8 cellular contexts compared by ENCODE assay signal in genomic region chr3:113695426-113695817, GRCh38. TPM values are rescaled to one million over a fixed set of nuclear protein-coding genes. Genes with fewer than 3 reads are reported as not detected.
A peak's percentile ranks its signal among the peaks of the same experiment; 100 is the strongest.
DNase-seq lines count a peak whose midpoint lies in the region; ATAC-seq, FAIRE-seq and TF ChIP-seq lines count a peak whose summit lies in the region.

No MANE protein-coding gene starts in this region.

- no peak for TF ChIP-seq CTCF in A549 (IDR thresholded peaks at IDR 0.05)
- TF ChIP-seq CTCF in ascending aorta (IDR thresholded peaks at IDR 0.05) = no peak
- no peak for TF ChIP-seq CTCF in left lung (IDR thresholded peaks at IDR 0.05)
- no peak for TF ChIP-seq CTCF in tibial artery (IDR thresholded peaks at IDR 0.05)

- intact Hi-C loops in ascending aorta (cut with DNase I) (loop anchor here (5.0 kb wide), 3 partner anchors 673 to 1962 kb away; partner anchors contain the start of genes ATG3 and SLC35A5), left lung (cut with DNase I) (no loop called here), tibial artery (cut with DNase I; ENCODE audit: low total_unique reads) (loop anchor here (10.0 kb wide), 1 partner anchor 181 kb away; the partner anchor contains the start of gene SPICE1)

- no peak for TF ChIP-seq RAD21 in A549 (conservative IDR thresholded peaks at IDR 0.05 in 1 of 2, IDR thresholded peaks at IDR 0.05 in 1 of 2)

- FAIRE-seq in A549 (lab: Jason Lieb, UNC) = no peak

- in situ Hi-C loops in HAP-1 (cut with MboI; ENCODE audit: low sequenced_read_pairs) = no loop called here

- no peak for TF ChIP-seq EP300 in A549 (IDR thresholded peaks at IDR 0.05)

- ATAC-seq in A549 (no peak), left lung (no peak)

- TF ChIP-seq POLR2A in A549 (IDR thresholded peaks at IDR 0.05; ENCODE audit: low read length) = no peak

- H3K4me3 ChIP-seq in A549 (peak overlapping the region; percentile 85), HAP-1 (peak overlapping the region; percentile 59), ascending aorta (peak overlapping the region; percentile 93 to 98), left lung (peak overlapping the region; percentile 81 to 86), tibial artery (peak overlapping the region; percentile 100)

- H3K27me3 ChIP-seq in HAP-1 (ENCODE audit: low read depth) (no peaks in the 10 kb centered on the region), ascending aorta (no peaks in the 10 kb centered on the region), left lung (no peaks in the 10 kb centered on the region), tibial artery (no peaks in the 10 kb centered on the region)

- no peaks in the 10 kb centered on the region for H3K9me3 ChIP-seq in A549
- H3K9me3 ChIP-seq in HAP-1 = no peaks in the 10 kb centered on the region
- H3K9me3 ChIP-seq in ascending aorta = no peaks in the 10 kb centered on the region
- H3K9me3 ChIP-seq in left lung = no peaks in the 10 kb centered on the region
- H3K9me3 ChIP-seq in tibial artery = no peaks in the 10 kb centered on the region

- H3K36me3 ChIP-seq in HAP-1 (replicated peaks) (no peaks in the 10 kb centered on the region), ascending aorta (no peaks in the 10 kb centered on the region), left lung (no peaks in the 10 kb centered on the region), tibial artery (no peaks in the 10 kb centered on the region)

- CTCF ChIA-PET in A549 (lab: Yijun Ruan, JAX) = interaction anchor here (1.9 kb wide), 1 partner anchor 41 kb away, joined by 8 read pairs; no protein-coding TSS in a partner anchor

- POLR2A ChIA-PET in A549 (lab: Yijun Ruan, JAX) = interaction anchor here (1.9 kb wide), 1 partner anchor 50 kb away, joined by 8 read pairs; the partner anchor contains the start of gene NAA50

- H3K27ac ChIP-seq in A549 = peak overlapping the region; percentile 95 to 99
- H3K27ac ChIP-seq in ascending aorta = peak overlapping the region; percentile 98 to 99
- peak overlapping the region; percentile 95 to 99 for H3K27ac ChIP-seq in left lung
- H3K27ac ChIP-seq in tibial artery = peak overlapping the region; percentile 99

- no peak for DNase-seq in A549 (ENCODE audit: low read depth in 1 of 2, low spot score in 1 of 2)
- DNase-seq in HAP-1 (ENCODE audit: low spot score in 2 of 2) = no peak
- no peak for DNase-seq in ascending aorta (ENCODE audit: low spot score in 2 of 2)
- DNase-seq in left lung = no peak
- no peak for DNase-seq in tibial artery
- no peak for DNase-seq in activated CD4-positive, CD25-positive, alpha-beta regulatory T cell (lab: John Stamatoyannopoulos, UW)
- no peak for DNase-seq in foreskin melanocyte
- no peak for DNase-seq in NCI-H2029 (lab: John Stamatoyannopoulos, UW)

- H3K4me2 ChIP-seq in A549 = peak overlapping the region; percentile 88

- H3K4me1 ChIP-seq in A549 (peaks cover 19% of the 10 kb centered on the region; the same call in 2 of the 3 replicates), HAP-1 (peaks cover 15% of the 10 kb centered on the region), ascending aorta (peaks cover 0 to 17% of the 10 kb centered on the region in 2 donors), left lung (peaks cover 6 to 44% of the 10 kb centered on the region in 2 donors), tibial artery (peaks cover 0 to 39% (median 21%) of the 10 kb centered on the region in 4 donors)

- 52% methylated on average over 8 of the region's 8 CpGs for WGBS in A549 (ENCODE audit: missing lambda C conversion rate)

TF ChIP-seq in A549, 52 proteins besides CTCF, POLR2A, EP300 and RAD21:
- no peak for TF ChIP-seq RARB (CRISPR knock-in tag; IDR thresholded peaks at IDR 0.05)
- TF ChIP-seq MAZ (IDR thresholded peaks at IDR 0.05; ENCODE audit: borderline replicate concordance, low read depth, low read length) = no peak
- no peak for TF ChIP-seq FOXS1 (CRISPR knock-in tag; IDR thresholded peaks at IDR 0.05)
- TF ChIP-seq E2F6 (IDR thresholded peaks at IDR 0.05; ENCODE audit: borderline replicate concordance, low read depth) = no peak
- no peak for TF ChIP-seq FOSB (CRISPR knock-in tag; IDR thresholded peaks at IDR 0.05)
- TF ChIP-seq HEYL (CRISPR knock-in tag; IDR thresholded peaks at IDR 0.05) = no peak
- no peak for TF ChIP-seq HOXB13 (CRISPR knock-in tag; IDR thresholded peaks at IDR 0.05; ENCODE audit: low read depth)
- no peak for TF ChIP-seq CHD2 (IDR thresholded peaks at IDR 0.05; ENCODE audit: low read length, partially characterized antibody)
- TF ChIP-seq NFE2L2 (conservative IDR thresholded peaks at IDR 0.05; ENCODE audit: low read length) = no peak
- TF ChIP-seq ZC3H11A (IDR thresholded peaks at IDR 0.05) = no peak
- TF ChIP-seq FOSL2 (IDR thresholded peaks at IDR 0.05) = no peak
- TF ChIP-seq FOSL2 (CRISPR knock-in tag; IDR thresholded peaks at IDR 0.05) = no peak
- TF ChIP-seq MAX (IDR thresholded peaks at IDR 0.05) = no peak
- TF ChIP-seq RFX5 (IDR thresholded peaks at IDR 0.05) = no peak
- TF ChIP-seq RNF2 (IDR thresholded peaks at IDR 0.05; ENCODE audit: borderline replicate concordance, low read depth) = no peak
- TF ChIP-seq MAFK (IDR thresholded peaks at IDR 0.05; ENCODE audit: partially characterized antibody) = no peak
- TF ChIP-seq EHF (CRISPR knock-in tag; IDR thresholded peaks at IDR 0.05) = no peak
- no peak for TF ChIP-seq RCOR1 (IDR thresholded peaks at IDR 0.05; ENCODE audit: low read depth, low read length)
- TF ChIP-seq ZSCAN20 (CRISPR knock-in tag; IDR thresholded peaks at IDR 0.05) = no peak
TF ChIP-seq in A549: peak in this region for 0.

RNA-seq across cellular contexts. Expression of gene USF3, which starts 1.0 kb away (rescaled TPM):
- polyA plus RNA-seq in A549 (2011; rRNA removed) = 11.3 and 11.5 TPM in 2 replicates
- polyA plus RNA-seq in A549 (2012; cell fraction: cytosol; rRNA removed) = 2.0 and 2.3 TPM in 2 replicates
- 0.91 and 1.1 TPM in 2 replicates for polyA plus RNA-seq in A549 (2012; cell fraction: nucleus; rRNA removed)
- polyA plus RNA-seq in A549 (2017; fragmentation: RNase III; extraction: RNeasy Plus Mini Kit Qiagen cat#74134 plus additional on column Dnase treatment) = 1.8 to 1.9 TPM (median 1.8 TPM) in 3 replicates
- 17.0 and 18.6 TPM in 2 replicates for polyA minus RNA-seq in A549 (2011; rRNA and poly(A)+ RNA removed)
- 16.1 TPM for total RNA-seq in ascending aorta
- total RNA-seq in left lung = 10 to 100 TPM; 18.2 to 19.0 TPM

RNA-seq across cellular contexts. Expression of gene NAA50, which starts 50.6 kb away (rescaled TPM):
- 107 and 141 TPM in 2 replicates for polyA plus RNA-seq in A549 (2011; rRNA removed)
- 147 and 167 TPM in 2 replicates for polyA plus RNA-seq in A549 (2012; cell fraction: cytosol; rRNA removed)
- 90.9 and 95.9 TPM in 2 replicates for polyA plus RNA-seq in A549 (2012; cell fraction: nucleus; rRNA removed)
- 168 to 180 TPM (median 169 TPM) in 3 replicates for polyA plus RNA-seq in A549 (2017; fragmentation: RNase III; extraction: RNeasy Plus Mini Kit Qiagen cat#74134 plus additional on column Dnase treatment)
- polyA minus RNA-seq in A549 (2011; rRNA and poly(A)+ RNA removed) = 28.7 and 34.5 TPM in 2 replicates
- 56.0 TPM for total RNA-seq in ascending aorta
- total RNA-seq in left lung = 100 to 1,000 TPM in 1 of 2 donors, 10 to 100 TPM in 1; 96.9 to 132 TPM

RNA-seq across cellular contexts. Expression of gene ATP6V1A, which starts 51.4 kb away (rescaled TPM):
- polyA plus RNA-seq in A549 (2011; rRNA removed) (37.5 and 39.8 TPM in 2 replicates), A549 (2017; fragmentation: RNase III; extraction: RNeasy Plus Mini Kit Qiagen cat#74134 plus additional on column Dnase treatment) (22.6 to 23.4 TPM (median 23.2 TPM) in 3 replicates)
- 6.6 and 7.6 TPM in 2 replicates for polyA plus RNA-seq in A549 (2012; cell fraction: cytosol; rRNA removed)
- polyA plus RNA-seq in A549 (2012; cell fraction: nucleus; rRNA removed) = 4.4 and 6.1 TPM in 2 replicates
- 35.1 and 38.1 TPM in 2 replicates for polyA minus RNA-seq in A549 (2011; rRNA and poly(A)+ RNA removed)
- total RNA-seq in ascending aorta (18.3 TPM), left lung (100 to 1,000 TPM; 111 to 137 TPM)

Comparison
In these comparisons a context has a peak if more than half of its experiments do, and no peak if none do; other contexts are left out.
1. intact Hi-C loops: an anchor here in ascending aorta (5.0 kb wide) and tibial artery (10.0 kb wide); none called in left lung.